1 cellular context compared by ENCODE assay signal in the genomic region with DNA sequence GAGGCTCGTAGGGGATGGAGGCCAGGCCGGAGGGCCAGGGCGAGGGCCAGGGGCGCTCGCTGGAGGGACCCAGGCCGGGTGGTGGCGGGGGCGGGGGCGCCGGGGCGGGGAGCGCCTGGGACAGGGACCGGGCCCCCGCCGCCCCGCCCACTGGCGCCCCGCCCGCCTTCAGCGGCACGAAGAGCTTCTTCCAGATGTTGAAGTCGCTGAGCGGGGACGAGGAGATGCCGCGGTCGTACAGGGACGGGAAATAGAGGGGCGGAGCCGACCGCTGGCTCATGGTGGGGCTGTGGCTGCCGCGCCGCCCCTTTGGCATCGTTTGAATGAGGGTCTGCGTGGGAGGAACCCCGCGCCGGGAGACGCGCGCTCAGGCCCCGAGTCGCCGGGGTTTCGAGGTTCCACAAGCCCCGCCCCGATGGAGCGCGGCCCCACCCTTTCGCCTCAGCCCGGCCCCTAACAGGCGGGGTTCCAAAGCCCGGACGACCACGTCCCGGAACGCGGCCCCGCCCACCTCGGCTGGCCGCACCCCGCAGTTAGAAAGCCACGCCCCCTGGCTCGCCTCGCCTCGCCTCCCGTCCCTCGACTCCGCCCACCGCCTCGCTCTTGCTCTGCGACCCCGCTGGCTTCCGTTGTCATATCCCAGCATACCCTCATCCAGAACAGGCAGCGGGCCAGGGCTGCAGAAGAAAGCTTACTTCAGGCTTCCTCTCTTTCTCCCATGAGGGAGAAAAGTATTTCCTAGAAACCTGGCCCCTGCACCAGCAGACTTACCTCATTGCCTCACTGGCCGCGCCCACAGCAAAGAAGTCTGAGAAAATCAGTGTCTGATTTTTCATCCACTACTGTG.
TF ChIP-seq lines count a peak whose summit lies in the region.

Gene C11orf91 (minus strand): TSS at position 402 of the 847 bp plus-strand sequence. CDS start 86 bp downstream, at position 316.

TF ChIP-seq in HepG2, 621 proteins besides CTCF, POLR2A, EP300 and RAD21 (continued from another document and continues in another):
- TF ChIP-seq, protein P1, sequence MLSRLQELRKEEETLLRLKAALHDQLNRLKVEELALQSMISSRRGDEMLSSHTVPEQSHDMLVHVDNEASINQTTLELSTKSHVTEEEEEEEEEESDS (CRISPR knock-in tag; IDR thresholded peaks at IDR 0.05; ENCODE audit: borderline replicate concordance): peak; percentile 75; the same call in 1 of the 2 replicates
- TF ChIP-seq, protein P2, sequence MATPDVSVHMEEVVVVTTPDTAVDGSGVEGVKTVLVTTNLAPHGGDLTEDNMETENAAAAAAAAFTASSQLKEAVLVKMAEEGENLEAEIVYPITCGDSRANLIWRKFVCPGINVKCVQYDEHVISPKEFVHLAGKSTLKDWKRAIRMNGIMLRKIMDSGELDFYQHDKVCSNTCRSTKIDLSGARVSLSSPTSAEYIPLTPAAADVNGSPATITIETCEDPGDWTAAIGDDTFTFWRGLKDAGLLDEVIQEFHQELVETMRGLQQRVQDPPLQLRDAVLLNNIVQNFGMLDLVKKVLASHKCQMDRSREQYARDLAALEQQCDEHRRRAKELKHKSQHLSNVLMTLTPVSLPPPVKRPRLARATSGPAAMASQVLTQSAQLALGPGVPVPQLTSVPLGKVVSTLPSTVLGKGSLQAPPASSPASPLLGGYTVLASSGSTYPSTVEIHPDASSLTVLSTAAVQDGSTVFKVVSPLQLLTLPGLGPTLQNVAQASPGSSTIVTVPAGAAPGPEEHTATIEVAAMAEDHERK (CRISPR knock-in tag; IDR thresholded peaks at IDR 0.05; ENCODE audit: low read depth): no peak
- TF ChIP-seq NFE2L2 (IDR thresholded peaks at IDR 0.05; ENCODE audit: low read length): no peak
- TF ChIP-seq PHF20 (CRISPR knock-in tag; IDR thresholded peaks at IDR 0.05): peak; percentile 40; the same call in 1 of the 2 replicates
- no peak for TF ChIP-seq SRSF4 (IDR thresholded peaks at IDR 0.05; ENCODE audit: low read depth, low read length, poor library complexity, severe bottlenecking)
- TF ChIP-seq, protein P3, sequence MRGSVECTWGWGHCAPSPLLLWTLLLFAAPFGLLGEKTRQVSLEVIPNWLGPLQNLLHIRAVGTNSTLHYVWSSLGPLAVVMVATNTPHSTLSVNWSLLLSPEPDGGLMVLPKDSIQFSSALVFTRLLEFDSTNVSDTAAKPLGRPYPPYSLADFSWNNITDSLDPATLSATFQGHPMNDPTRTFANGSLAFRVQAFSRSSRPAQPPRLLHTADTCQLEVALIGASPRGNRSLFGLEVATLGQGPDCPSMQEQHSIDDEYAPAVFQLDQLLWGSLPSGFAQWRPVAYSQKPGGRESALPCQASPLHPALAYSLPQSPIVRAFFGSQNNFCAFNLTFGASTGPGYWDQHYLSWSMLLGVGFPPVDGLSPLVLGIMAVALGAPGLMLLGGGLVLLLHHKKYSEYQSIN (CRISPR knock-in tag; IDR thresholded peaks at IDR 0.05; ENCODE audit: borderline replicate concordance): no peak
- TF ChIP-seq TAF1 (CRISPR knock-in tag; IDR thresholded peaks at IDR 0.05): peak; percentile 78
- TF ChIP-seq, protein P4, sequence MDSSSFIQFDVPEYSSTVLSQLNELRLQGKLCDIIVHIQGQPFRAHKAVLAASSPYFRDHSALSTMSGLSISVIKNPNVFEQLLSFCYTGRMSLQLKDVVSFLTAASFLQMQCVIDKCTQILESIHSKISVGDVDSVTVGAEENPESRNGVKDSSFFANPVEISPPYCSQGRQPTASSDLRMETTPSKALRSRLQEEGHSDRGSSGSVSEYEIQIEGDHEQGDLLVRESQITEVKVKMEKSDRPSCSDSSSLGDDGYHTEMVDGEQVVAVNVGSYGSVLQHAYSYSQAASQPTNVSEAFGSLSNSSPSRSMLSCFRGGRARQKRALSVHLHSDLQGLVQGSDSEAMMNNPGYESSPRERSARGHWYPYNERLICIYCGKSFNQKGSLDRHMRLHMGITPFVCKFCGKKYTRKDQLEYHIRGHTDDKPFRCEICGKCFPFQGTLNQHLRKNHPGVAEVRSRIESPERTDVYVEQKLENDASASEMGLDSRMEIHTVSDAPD (CRISPR knock-in tag; IDR thresholded peaks at IDR 0.05): 0 out of 2 replicates have a peak, but pooled peaks have one; percentile 39
- TF ChIP-seq PAXIP1 (CRISPR knock-in tag; conservative IDR thresholded peaks at IDR 0.05): 0 out of 2 replicates have a peak, but pooled peaks have one; percentile 19
- TF ChIP-seq, protein P5, sequence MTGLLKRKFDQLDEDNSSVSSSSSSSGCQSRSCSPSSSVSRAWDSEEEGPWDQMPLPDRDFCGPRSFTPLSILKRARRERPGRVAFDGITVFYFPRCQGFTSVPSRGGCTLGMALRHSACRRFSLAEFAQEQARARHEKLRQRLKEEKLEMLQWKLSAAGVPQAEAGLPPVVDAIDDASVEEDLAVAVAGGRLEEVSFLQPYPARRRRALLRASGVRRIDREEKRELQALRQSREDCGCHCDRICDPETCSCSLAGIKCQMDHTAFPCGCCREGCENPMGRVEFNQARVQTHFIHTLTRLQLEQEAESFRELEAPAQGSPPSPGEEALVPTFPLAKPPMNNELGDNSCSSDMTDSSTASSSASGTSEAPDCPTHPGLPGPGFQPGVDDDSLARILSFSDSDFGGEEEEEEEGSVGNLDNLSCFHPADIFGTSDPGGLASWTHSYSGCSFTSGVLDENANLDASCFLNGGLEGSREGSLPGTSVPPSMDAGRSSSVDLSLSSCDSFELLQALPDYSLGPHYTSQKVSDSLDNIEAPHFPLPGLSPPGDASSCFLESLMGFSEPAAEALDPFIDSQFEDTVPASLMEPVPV (CRISPR knock-in tag; IDR thresholded peaks at IDR 0.05): peak; percentile 69; the same call in 1 of the 2 replicates
- no peak for TF ChIP-seq FOXK1 (CRISPR knock-in tag; IDR thresholded peaks at IDR 0.05; ENCODE audit: borderline replicate concordance, low read depth)
- peak; percentile 63 for TF ChIP-seq HDAC1 (CRISPR knock-in tag; IDR thresholded peaks at IDR 0.05)
- no peak for TF ChIP-seq SOX6 (IDR thresholded peaks at IDR 0.05)
- TF ChIP-seq SOX6 (CRISPR knock-in tag; IDR thresholded peaks at IDR 0.05): peak; percentile 37
- no peak for TF ChIP-seq SKI (IDR thresholded peaks at IDR 0.05; ENCODE audit: partially characterized antibody)
- TF ChIP-seq PITX1 (CRISPR knock-in tag; IDR thresholded peaks at IDR 0.05): no peak
- peak; percentile 29; the same call in 1 of the 2 replicates for TF ChIP-seq MYC (CRISPR knock-in tag; IDR thresholded peaks at IDR 0.05; ENCODE audit: borderline replicate concordance)
- TF ChIP-seq, protein P6, sequence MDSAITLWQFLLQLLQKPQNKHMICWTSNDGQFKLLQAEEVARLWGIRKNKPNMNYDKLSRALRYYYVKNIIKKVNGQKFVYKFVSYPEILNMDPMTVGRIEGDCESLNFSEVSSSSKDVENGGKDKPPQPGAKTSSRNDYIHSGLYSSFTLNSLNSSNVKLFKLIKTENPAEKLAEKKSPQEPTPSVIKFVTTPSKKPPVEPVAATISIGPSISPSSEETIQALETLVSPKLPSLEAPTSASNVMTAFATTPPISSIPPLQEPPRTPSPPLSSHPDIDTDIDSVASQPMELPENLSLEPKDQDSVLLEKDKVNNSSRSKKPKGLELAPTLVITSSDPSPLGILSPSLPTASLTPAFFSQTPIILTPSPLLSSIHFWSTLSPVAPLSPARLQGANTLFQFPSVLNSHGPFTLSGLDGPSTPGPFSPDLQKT (CRISPR knock-in tag; IDR thresholded peaks at IDR 0.05; ENCODE audit: borderline replicate concordance): no peak
- no peak for TF ChIP-seq BHLHE40 (IDR thresholded peaks at IDR 0.05; ENCODE audit: low read length)
- no peak for TF ChIP-seq MXD3 (CRISPR knock-in tag; IDR thresholded peaks at IDR 0.05)
- no peak for TF ChIP-seq FOXM1 (CRISPR knock-in tag; IDR thresholded peaks at IDR 0.05)
- no peak for TF ChIP-seq EZH2 (conservative IDR thresholded peaks at IDR 0.05; ENCODE audit: low read depth, low read length)
- no peak for TF ChIP-seq ZNF883 (CRISPR knock-in tag; IDR thresholded peaks at IDR 0.05; ENCODE audit: not compliant biosample characterization)
- peak; percentile 77; the same call in 1 of the 2 replicates for TF ChIP-seq ZNF788 (CRISPR knock-in tag; IDR thresholded peaks at IDR 0.05; ENCODE audit: borderline replicate concordance)
- 0 out of 2 replicates have a peak, but pooled peaks have one; percentile 34 for TF ChIP-seq NR2C2 (CRISPR knock-in tag; IDR thresholded peaks at IDR 0.05; ENCODE audit: borderline replicate concordance)
- TF ChIP-seq, protein P7, sequence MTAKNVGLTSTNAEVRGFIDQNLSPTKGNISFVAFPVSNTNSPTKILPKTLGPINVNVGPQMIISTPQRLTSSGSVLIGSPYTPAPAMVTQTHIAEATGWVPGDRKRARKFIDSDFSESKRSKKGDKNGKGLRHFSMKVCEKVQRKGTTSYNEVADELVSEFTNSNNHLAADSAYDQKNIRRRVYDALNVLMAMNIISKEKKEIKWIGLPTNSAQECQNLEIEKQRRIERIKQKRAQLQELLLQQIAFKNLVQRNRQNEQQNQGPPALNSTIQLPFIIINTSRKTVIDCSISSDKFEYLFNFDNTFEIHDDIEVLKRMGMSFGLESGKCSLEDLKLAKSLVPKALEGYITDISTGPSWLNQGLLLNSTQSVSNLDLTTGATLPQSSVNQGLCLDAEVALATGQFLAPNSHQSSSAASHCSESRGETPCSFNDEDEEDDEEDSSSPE (CRISPR knock-in tag; IDR thresholded peaks at IDR 0.05): no peak
- TF ChIP-seq, protein P8, sequence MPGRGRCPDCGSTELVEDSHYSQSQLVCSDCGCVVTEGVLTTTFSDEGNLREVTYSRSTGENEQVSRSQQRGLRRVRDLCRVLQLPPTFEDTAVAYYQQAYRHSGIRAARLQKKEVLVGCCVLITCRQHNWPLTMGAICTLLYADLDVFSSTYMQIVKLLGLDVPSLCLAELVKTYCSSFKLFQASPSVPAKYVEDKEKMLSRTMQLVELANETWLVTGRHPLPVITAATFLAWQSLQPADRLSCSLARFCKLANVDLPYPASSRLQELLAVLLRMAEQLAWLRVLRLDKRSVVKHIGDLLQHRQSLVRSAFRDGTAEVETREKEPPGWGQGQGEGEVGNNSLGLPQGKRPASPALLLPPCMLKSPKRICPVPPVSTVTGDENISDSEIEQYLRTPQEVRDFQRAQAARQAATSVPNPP (CRISPR knock-in tag; IDR thresholded peaks at IDR 0.05): 0 out of 2 replicates have a peak, but pooled peaks have one; percentile 69
- no peak for TF ChIP-seq HHEX (CRISPR knock-in tag; IDR thresholded peaks at IDR 0.05)
- peak; percentile 95 for TF ChIP-seq SP4 (CRISPR knock-in tag; IDR thresholded peaks at IDR 0.05)
- TF ChIP-seq, protein P9, sequence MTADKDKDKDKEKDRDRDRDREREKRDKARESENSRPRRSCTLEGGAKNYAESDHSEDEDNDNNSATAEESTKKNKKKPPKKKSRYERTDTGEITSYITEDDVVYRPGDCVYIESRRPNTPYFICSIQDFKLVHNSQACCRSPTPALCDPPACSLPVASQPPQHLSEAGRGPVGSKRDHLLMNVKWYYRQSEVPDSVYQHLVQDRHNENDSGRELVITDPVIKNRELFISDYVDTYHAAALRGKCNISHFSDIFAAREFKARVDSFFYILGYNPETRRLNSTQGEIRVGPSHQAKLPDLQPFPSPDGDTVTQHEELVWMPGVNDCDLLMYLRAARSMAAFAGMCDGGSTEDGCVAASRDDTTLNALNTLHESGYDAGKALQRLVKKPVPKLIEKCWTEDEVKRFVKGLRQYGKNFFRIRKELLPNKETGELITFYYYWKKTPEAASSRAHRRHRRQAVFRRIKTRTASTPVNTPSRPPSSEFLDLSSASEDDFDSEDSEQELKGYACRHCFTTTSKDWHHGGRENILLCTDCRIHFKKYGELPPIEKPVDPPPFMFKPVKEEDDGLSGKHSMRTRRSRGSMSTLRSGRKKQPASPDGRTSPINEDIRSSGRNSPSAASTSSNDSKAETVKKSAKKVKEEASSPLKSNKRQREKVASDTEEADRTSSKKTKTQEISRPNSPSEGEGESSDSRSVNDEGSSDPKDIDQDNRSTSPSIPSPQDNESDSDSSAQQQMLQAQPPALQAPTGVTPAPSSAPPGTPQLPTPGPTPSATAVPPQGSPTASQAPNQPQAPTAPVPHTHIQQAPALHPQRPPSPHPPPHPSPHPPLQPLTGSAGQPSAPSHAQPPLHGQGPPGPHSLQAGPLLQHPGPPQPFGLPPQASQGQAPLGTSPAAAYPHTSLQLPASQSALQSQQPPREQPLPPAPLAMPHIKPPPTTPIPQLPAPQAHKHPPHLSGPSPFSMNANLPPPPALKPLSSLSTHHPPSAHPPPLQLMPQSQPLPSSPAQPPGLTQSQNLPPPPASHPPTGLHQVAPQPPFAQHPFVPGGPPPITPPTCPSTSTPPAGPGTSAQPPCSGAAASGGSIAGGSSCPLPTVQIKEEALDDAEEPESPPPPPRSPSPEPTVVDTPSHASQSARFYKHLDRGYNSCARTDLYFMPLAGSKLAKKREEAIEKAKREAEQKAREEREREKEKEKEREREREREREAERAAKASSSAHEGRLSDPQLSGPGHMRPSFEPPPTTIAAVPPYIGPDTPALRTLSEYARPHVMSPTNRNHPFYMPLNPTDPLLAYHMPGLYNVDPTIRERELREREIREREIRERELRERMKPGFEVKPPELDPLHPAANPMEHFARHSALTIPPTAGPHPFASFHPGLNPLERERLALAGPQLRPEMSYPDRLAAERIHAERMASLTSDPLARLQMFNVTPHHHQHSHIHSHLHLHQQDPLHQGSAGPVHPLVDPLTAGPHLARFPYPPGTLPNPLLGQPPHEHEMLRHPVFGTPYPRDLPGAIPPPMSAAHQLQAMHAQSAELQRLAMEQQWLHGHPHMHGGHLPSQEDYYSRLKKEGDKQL (CRISPR knock-in tag; IDR thresholded peaks at IDR 0.05; ENCODE audit: low read depth): 0 out of 2 replicates have a peak, but pooled peaks have one; percentile 25
- TF ChIP-seq KDM5B (CRISPR knock-in tag; IDR thresholded peaks at IDR 0.05; ENCODE audit: borderline replicate concordance): no peak
- TF ChIP-seq U2AF1 (optimal IDR thresholded peaks at IDR 0.05; ENCODE audit: low read depth, low read length): no peak
- TF ChIP-seq KDM2A (CRISPR knock-in tag; IDR thresholded peaks at IDR 0.05; ENCODE audit: borderline replicate concordance, low read depth): peak; percentile 97
- TF ChIP-seq ZFP90 (CRISPR knock-in tag; IDR thresholded peaks at IDR 0.05; ENCODE audit: borderline replicate concordance): no peak
